8 cellular contexts compared by ENCODE assay signal in genomic region chr17:70373369-70373768, GRCh38.
"Had no signal": no experiment of that assay in that cellular context is flagged by ENCODE, and none has a peak within 500 bp of the region (broad histone marks: within the 10 kb centered on the region; RNA-seq: fewer than 3 reads in every experiment).

No MANE protein-coding gene starts in this region.

- H3K27ac ChIP-seq: HL-60 had no signal

- H3K4me3 ChIP-seq: GM23338 had no signal

- H3K4me2 ChIP-seq: GM23338 had no signal

- DNase-seq: H9, HCEC 1CT, HFFc6, KG1 had no signal

- FAIRE-seq: H1, H54 had no signal

- ATAC-seq: GM23338 had no signal
